Comparison of ENCODE assay signal across 31 cellular contexts in the genomic region with DNA sequence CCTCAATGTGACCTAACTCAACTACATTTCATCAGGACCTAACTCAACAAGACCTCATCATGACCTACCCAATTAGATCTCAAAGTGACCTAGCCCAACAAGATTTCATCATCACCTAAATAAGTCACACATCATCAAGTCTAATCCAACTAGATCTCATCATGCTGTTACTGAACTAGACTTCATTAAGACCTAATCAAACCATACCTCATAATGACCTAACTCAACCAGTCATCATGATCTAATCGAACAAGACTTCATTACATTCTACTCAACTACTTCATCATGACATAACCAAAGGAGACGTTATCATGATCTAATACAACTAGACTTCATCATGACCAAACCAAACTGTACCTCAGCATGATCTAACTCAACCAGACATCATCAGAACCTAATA.
"Had no signal": no experiment of that assay in that cellular context is flagged by ENCODE, and none has a peak within 500 bp of the region (broad histone marks: within the 10 kb centered on the region; RNA-seq: fewer than 3 reads in every experiment).

No MANE protein-coding gene starts in this region.

- H3K4me1 Mint-ChIP-seq: immature natural killer cell, nephron, neural crest cell had no signal

- H3K9me3 ChIP-seq: lower lobe of right lung, pancreas, prostate gland, sigmoid colon, suprapubic skin, thoracic aorta, tibial artery, upper lobe of right lung had no signal

- H3K27me3 Mint-ChIP-seq: naive thymus-derived CD8-positive, alpha-beta T cell; stimulated activated naive CD8-positive, alpha-beta T cell treated with anti-CD3 and anti-CD28 coated beads, Interleukin-15, Interleukin-2, amounts not matched to agents 100 ng/mL and 50 ng/mL, for 24 hours had no signal

- H3K36me3 Mint-ChIP-seq: stimulated activated effector memory CD8-positive, alpha-beta T cell treated with anti-CD3 and anti-CD28 coated beads, Interleukin-12 subunit alpha, Interleukin-12 subunit beta, amount 100 ng/mL, for 72 hours had no signal

- DNase-seq: hypothalamus; immature natural killer cell; kidney; left colon; left lung; lower lobe of right lung; mammary epithelial cell; mesenchymal stem cell; naive thymus-derived CD8-positive, alpha-beta T cell; nucleus accumbens; pancreas; posterior cingulate gyrus; retina; right cardiac atrium; sigmoid colon; small intestine; spleen; stimulated activated CD4-positive, alpha-beta T cell treated with anti-CD3 and anti-CD28 coated beads, Interleukin-4, amount 100 ng/mL, for 24 hours; stimulated activated naive CD4-positive, alpha-beta T cell; tibial artery; trophoblast cell; upper lobe of right lung had no signal

- FAIRE-seq: islet of Langerhans, kidney, pancreas, small intestine, urothelium cell line had no signal

- H3K4me3 ChIP-seq: left lung, lower lobe of right lung, pancreas, prostate gland, sigmoid colon, spleen, suprapubic skin, thoracic aorta, tibial artery, upper lobe of right lung had no signal

- H3K4me3 Mint-ChIP-seq: immature natural killer cell; naive thymus-derived CD8-positive, alpha-beta T cell; nephron; neural crest cell; stimulated activated effector memory CD8-positive, alpha-beta T cell treated with anti-CD3 and anti-CD28 coated beads, Interleukin-12 subunit alpha, Interleukin-12 subunit beta, amount 100 ng/mL, for 72 hours; stimulated activated naive CD8-positive, alpha-beta T cell treated with anti-CD3 and anti-CD28 coated beads, Interleukin-15, Interleukin-2, amounts not matched to agents 100 ng/mL and 50 ng/mL, for 24 hours had no signal

- H3K27me3 ChIP-seq: left lung, pancreas, sigmoid colon, spleen, suprapubic skin, tibial artery, upper lobe of right lung had no signal

- H3K36me3 ChIP-seq: lower lobe of right lung, pancreas, prostate gland, thoracic aorta, upper lobe of right lung had no signal

- H3K27ac Mint-ChIP-seq: immature natural killer cell; naive thymus-derived CD8-positive, alpha-beta T cell; nephron; stimulated activated effector memory CD8-positive, alpha-beta T cell treated with anti-CD3 and anti-CD28 coated beads, Interleukin-12 subunit alpha, Interleukin-12 subunit beta, amount 100 ng/mL, for 72 hours; stimulated activated naive CD8-positive, alpha-beta T cell treated with anti-CD3 and anti-CD28 coated beads, Interleukin-15, Interleukin-2, amounts not matched to agents 100 ng/mL and 50 ng/mL, for 24 hours had no signal

- H3K9me3 Mint-ChIP-seq: immature natural killer cell; neural crest cell; stimulated activated effector memory CD8-positive, alpha-beta T cell treated with anti-CD3 and anti-CD28 coated beads, Interleukin-12 subunit alpha, Interleukin-12 subunit beta, amount 100 ng/mL, for 72 hours; stimulated activated naive CD8-positive, alpha-beta T cell treated with anti-CD3 and anti-CD28 coated beads, Interleukin-15, Interleukin-2, amounts not matched to agents 100 ng/mL and 50 ng/mL, for 24 hours had no signal

- H3K4me1 ChIP-seq: left lung, lower lobe of right lung, pancreas, prostate gland, sigmoid colon, spleen, suprapubic skin, tibial artery, upper lobe of right lung had no signal

- ATAC-seq: left colon; left lung; lower lobe of right lung; naive thymus-derived CD8-positive, alpha-beta T cell; pancreas; right cardiac atrium; upper lobe of right lung had no signal

- H3K27ac ChIP-seq: left lung, lower lobe of right lung, pancreas, prostate gland, sigmoid colon, spleen, suprapubic skin, thoracic aorta, tibial artery, upper lobe of right lung had no signal
